Comparison of ENCODE assay signal across 13 cellular contexts in genomic region chr4:168484626-168485025, GRCh38. TPM values are rescaled to one million over a fixed set of nuclear protein-coding genes. Genes with fewer than 3 reads are reported as not detected.
A peak's percentile ranks its signal among the peaks of the same experiment; 100 is the strongest.
DNase-seq lines count a peak whose midpoint lies in the region; ATAC-seq and TF ChIP-seq lines count a peak whose summit lies in the region.
"Had no signal": no experiment of that assay in that cellular context is flagged by ENCODE, and none has a peak within 500 bp of the region (broad histone marks: within the 10 kb centered on the region; RNA-seq: fewer than 3 reads in every experiment).

No MANE protein-coding gene starts in this region.

- H3K79me2 ChIP-seq in Loucy (ENCODE audit: insufficient read depth, low read length) (no peaks in the 10 kb centered on the region), osteoblast (ENCODE audit: insufficient read depth, low read length) (peaks cover 2% of the 10 kb centered on the region)

- no peak overlapping the region for H3K4me2 ChIP-seq in Loucy (ENCODE audit: low read depth, low read length, poor library complexity, severe bottlenecking)
- peak overlapping the region; percentile 29 for H3K4me2 ChIP-seq in osteoblast (ENCODE audit: insufficient read depth, low read length)
- H3K4me2 ChIP-seq: KMS-11 had no signal

- H3K4me1 ChIP-seq in Loucy (ENCODE audit: insufficient read depth, low read length, poor library complexity, severe bottlenecking), result peaks cover 41% of the 10 kb centered on the region
- peaks cover 60% of the 10 kb centered on the region for H3K4me1 ChIP-seq in osteoblast (ENCODE audit: insufficient read depth, low read length)

- DNase-seq in EL (peak; percentile 85), dermis microvascular lymphatic vessel endothelial cell (ENCODE audit: low read depth in 2 of 2) (peak; percentile 30 to 35), osteoblast (ENCODE audit: insufficient read length, low spot score, missing footprints) (peak; percentile 19), AML-193 (lab: John Stamatoyannopoulos, UW) (no peak)
- DNase-seq: activated CD4-positive, alpha-beta T cell treated with anti-CD3 and anti-CD28 coated beads for 1 hour; activated T-cell treated with anti-CD3 and anti-CD28 coated beads, Interleukin-2, amount 50 U/mL, for 4 hours; cerebellar nuclear complex; nephron progenitor cell had no signal

- H3F3A ChIP-seq in Loucy (ENCODE audit: low read depth), result no peaks in the 10 kb centered on the region

- no peaks in the 10 kb centered on the region for H4K20me1 ChIP-seq in Loucy (ENCODE audit: insufficient read depth, low read length, poor library complexity, severe bottlenecking)
- H4K20me1 ChIP-seq in osteoblast (ENCODE audit: insufficient read depth, low read length), result no peaks in the 10 kb centered on the region

- TF ChIP-seq CTCF in Loucy (conservative IDR thresholded peaks at IDR 0.05; ENCODE audit: low read length), result no peak
- no peak for TF ChIP-seq CTCF in osteoblast (IDR thresholded peaks at IDR 0.05; ENCODE audit: extremely low read depth, low read depth, low read length)

- no peak overlapping the region for H3K4me3 ChIP-seq in Loucy (ENCODE audit: low read length, poor library complexity, severe bottlenecking)
- no peak overlapping the region for H3K4me3 ChIP-seq in osteoblast (ENCODE audit: insufficient read depth, low read length)
- H3K4me3 ChIP-seq: thoracic aorta had no signal

- H2AFZ ChIP-seq in Loucy (ENCODE audit: low read length), result 0 out of 2 replicates have a peak overlapping the region, but pooled peaks have one; percentile 32
- no peak overlapping the region for H2AFZ ChIP-seq in osteoblast (ENCODE audit: low read length)

- H3K9me2 ChIP-seq in Loucy (replicated peaks; ENCODE audit: low read depth, low read length), result no peaks in the 10 kb centered on the region

- H3K36me3 ChIP-seq in Loucy (ENCODE audit: insufficient read depth, low read length), result no peaks in the 10 kb centered on the region
- no peaks in the 10 kb centered on the region for H3K36me3 ChIP-seq in osteoblast (ENCODE audit: insufficient read depth, low read length)
- H3K36me3 ChIP-seq: thoracic aorta had no signal

- H3K27me3 ChIP-seq in Loucy (ENCODE audit: insufficient read depth, low read length, poor library complexity, severe bottlenecking) (no peaks in the 10 kb centered on the region), osteoblast (ENCODE audit: insufficient read depth, low read length) (no peaks in the 10 kb centered on the region)

- peak overlapping the region; percentile 94 for H3K27ac ChIP-seq in osteoblast (ENCODE audit: low read depth, low read length)
- H3K27ac ChIP-seq: KMS-11, thoracic aorta had no signal

- H3K9me3 ChIP-seq in Loucy (ENCODE audit: insufficient read depth, low read depth, low read length) (no peaks in the 10 kb centered on the region), osteoblast (ENCODE audit: low read depth, low read length) (no peaks in the 10 kb centered on the region)
- H3K9me3 ChIP-seq: thoracic aorta had no signal

- ATAC-seq in GM19467 (IDR thresholded peaks at IDR 0.05; ENCODE audit: unreplicated experiment), result no peak
- no peak for ATAC-seq in GM18519 (IDR thresholded peaks at IDR 0.05; ENCODE audit: low FRiP score, unreplicated experiment)
- ATAC-seq: activated T-cell treated with anti-CD3 and anti-CD28 coated beads, Interleukin-2, amount 50 U/mL, for 4 hours had no signal

- H3K9ac ChIP-seq in Loucy (ENCODE audit: low read depth, low read length, poor library complexity, severe bottlenecking), result no peak overlapping the region
- H3K9ac ChIP-seq: KMS-11 had no signal

RNA-seq across cellular contexts. Expression of gene DDX60L, which starts 4.3 kb away (rescaled TPM):
- total RNA-seq in dermis microvascular lymphatic vessel endothelial cell (19.9 and 26.3 TPM in 2 replicates), osteoblast (25.0 and 31.1 TPM in 2 replicates)

RNA-seq across cellular contexts. Expression of gene PALLD, which starts 12.2 kb away (rescaled TPM):
- total RNA-seq in dermis microvascular lymphatic vessel endothelial cell (15.3 and 23.4 TPM in 2 replicates), osteoblast (244 and 254 TPM in 2 replicates)

Comparison
In these comparisons a context has a peak if more than half of its experiments do, and no peak if none do; other contexts are left out.
1. DNase-seq: peak in EL (single experiment), dermis microvascular lymphatic vessel endothelial cell (2 of 2) and osteoblast (single experiment); none in AML-193 (0 of 2).
2. RNA of gene PALLD, which starts 12.2 kb away (total RNA-seq): 244 to 254 TPM in osteoblast; 15.3 to 23.4 TPM in dermis microvascular lymphatic vessel endothelial cell; every median in the first group is over 10 times any median in the second.